Comparison of ENCODE assay signal across 8 cellular contexts in the genomic region with DNA sequence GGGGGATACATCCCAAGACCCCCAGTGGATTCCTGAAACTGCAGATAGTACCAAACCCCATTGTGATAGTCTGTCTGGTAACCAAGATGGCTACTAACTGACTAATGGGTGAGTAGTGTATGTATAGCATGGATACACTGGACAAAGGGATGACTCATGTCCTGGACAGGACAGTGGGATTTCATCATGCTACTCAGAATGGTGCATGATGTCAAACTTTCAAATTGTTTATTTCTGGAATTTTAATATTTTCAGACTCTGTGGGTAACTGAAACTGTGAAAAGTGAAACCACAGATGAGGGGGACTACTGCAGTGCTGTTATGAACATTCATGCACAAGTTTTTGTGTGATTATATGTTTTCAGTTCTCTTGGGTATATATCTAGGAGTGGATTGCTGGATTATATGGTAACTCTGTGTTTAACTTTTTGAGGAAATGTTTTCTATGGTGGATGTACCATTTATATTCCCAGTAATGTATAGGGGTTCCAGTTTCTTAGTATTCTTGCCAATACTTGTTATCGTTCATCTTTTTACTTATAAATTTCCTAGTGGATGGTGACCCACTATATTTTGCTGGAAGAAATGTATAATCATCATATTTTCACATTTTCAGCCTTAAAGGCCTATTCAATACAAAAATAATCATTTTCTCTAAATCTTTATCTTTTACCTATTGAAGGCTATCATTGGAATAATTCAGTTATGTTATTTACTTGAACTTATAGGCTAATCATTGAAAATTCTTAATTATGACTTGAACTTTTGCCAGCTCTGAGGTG.
A peak's percentile ranks its signal among the peaks of the same experiment; 100 is the strongest.
DNase-seq lines count a peak whose midpoint lies in the region; ATAC-seq and FAIRE-seq lines count a peak whose summit lies in the region.

No MANE protein-coding gene starts in this region.

- H3K27ac Mint-ChIP-seq in naive thymus-derived CD4-positive, alpha-beta T cell = no peak overlapping the region

- peaks cover 0 to 19% (median 5%) of the 10 kb centered on the region in 5 donors for H3K36me3 Mint-ChIP-seq in naive thymus-derived CD4-positive, alpha-beta T cell

- CTCF ChIA-PET in naive thymus-derived CD4-positive, alpha-beta T cell (lab: Charles Lee) = no interaction called here

- peaks cover 6% of the 10 kb centered on the region; the same call in 1 of the 2 replicates for H3K9me3 ChIP-seq in SJSA1 (replicated peaks)
- no peaks in the 10 kb centered on the region for H3K9me3 ChIP-seq in naive thymus-derived CD4-positive, alpha-beta T cell (ENCODE audit: control insufficient read depth in 2 of 3, low read length in 3 of 3)

- POLR2A ChIA-PET in naive thymus-derived CD4-positive, alpha-beta T cell (lab: Charles Lee) = no interaction called here

- H3K9me3 Mint-ChIP-seq in naive thymus-derived CD4-positive, alpha-beta T cell = peaks cover 0 to 27% (median 11%) of the 10 kb centered on the region in 11 donors

- no peak overlapping the region for H3K4me3 Mint-ChIP-seq in naive thymus-derived CD4-positive, alpha-beta T cell

- H3K36me3 ChIP-seq in SJSA1 = no peaks in the 10 kb centered on the region
- no peaks in the 10 kb centered on the region for H3K36me3 ChIP-seq in naive thymus-derived CD4-positive, alpha-beta T cell (ENCODE audit: control insufficient read depth in 2 of 3, insufficient read depth in 3 of 3, low read length in 3 of 3)

- H3K27me3 ChIP-seq in SJSA1 (replicated peaks) = no peaks in the 10 kb centered on the region
- H3K27me3 ChIP-seq in naive thymus-derived CD4-positive, alpha-beta T cell (ENCODE audit: control insufficient read depth in 2 of 2, insufficient read depth in 2 of 2, low read length in 2 of 2) = no peaks in the 10 kb centered on the region

- DNase-seq in SJSA1 (ENCODE audit: low read depth in 1 of 2, low spot score in 2 of 2) = peak in 1 of 2 experiments; percentile 71
- DNase-seq in naive thymus-derived CD4-positive, alpha-beta T cell = no peak
- DNase-seq in RPMI8226 = no peak
- no peak for DNase-seq in NOMO-1 treated with DMSO at 0.1 percent for 48 hours (lab: John Stamatoyannopoulos, UW; ENCODE audit: unreplicated experiment)
- no peak for DNase-seq in activated CD4-positive, alpha-beta T cell treated with anti-CD3 and anti-CD28 coated beads, Interleukin-2, amount 50 U/mL, for 48 hours
- no peak for DNase-seq in urothelium cell line (ENCODE audit: low spot score)

- H3K27ac ChIP-seq in SJSA1 = peak overlapping the region; percentile 73
- no peak overlapping the region for H3K27ac ChIP-seq in naive thymus-derived CD4-positive, alpha-beta T cell (ENCODE audit: low read depth, low read length)

- H3K4me3 ChIP-seq in SJSA1 = no peak overlapping the region
- no peak overlapping the region for H3K4me3 ChIP-seq in naive thymus-derived CD4-positive, alpha-beta T cell (ENCODE audit: low read length)

- no peaks in the 10 kb centered on the region for H3K27me3 Mint-ChIP-seq in naive thymus-derived CD4-positive, alpha-beta T cell

- H3K4me1 ChIP-seq in SJSA1 (replicated peaks) = peaks cover 21% of the 10 kb centered on the region
- H3K4me1 ChIP-seq in naive thymus-derived CD4-positive, alpha-beta T cell (ENCODE audit: control insufficient read depth in 2 of 2, insufficient read depth in 2 of 2, low read length in 2 of 2) = no peaks in the 10 kb centered on the region

- intact Hi-C loops in naive thymus-derived CD4-positive, alpha-beta T cell (cut with micrococcal nuclease) = no loop called here

- ATAC-seq in GM18861 (IDR thresholded peaks at IDR 0.05; ENCODE audit: unreplicated experiment) (peak; percentile 63), HG02870 (IDR thresholded peaks at IDR 0.05; ENCODE audit: unreplicated experiment) (peak; percentile 79)
- peak; percentile 82 for ATAC-seq in naive thymus-derived CD4-positive, alpha-beta T cell

- FAIRE-seq in urothelium cell line (lab: Jason Lieb, UNC) = no peak

- peaks cover 0 to 4% (median 0%) of the 10 kb centered on the region in 7 donors for H3K4me1 Mint-ChIP-seq in naive thymus-derived CD4-positive, alpha-beta T cell
